Comparison of ENCODE assay signal across 17 cellular contexts in the genomic region with DNA sequence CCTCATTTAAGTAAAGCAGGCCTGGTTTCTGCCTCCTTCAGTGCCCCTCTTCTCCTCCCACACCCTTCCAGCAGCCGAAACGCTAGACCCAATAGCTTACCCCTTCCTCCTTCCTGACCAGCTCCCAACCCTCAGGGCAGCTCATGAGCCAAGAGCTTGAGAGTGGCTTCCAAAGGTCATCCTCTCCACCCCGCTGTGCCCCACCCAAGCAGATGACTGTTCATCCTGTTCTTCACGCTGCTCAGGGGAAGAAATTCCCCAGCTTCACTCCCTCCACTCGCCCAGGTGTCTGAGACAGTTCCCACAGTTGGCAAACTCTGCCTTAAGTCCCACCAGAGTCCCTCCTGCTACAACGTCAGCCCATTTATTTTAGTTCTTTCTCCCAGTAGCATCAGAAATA. TPM values are rescaled to one million over a fixed set of nuclear protein-coding genes. Genes with fewer than 3 reads are reported as not detected.
A peak's percentile ranks its signal among the peaks of the same experiment; 100 is the strongest.
DNase-seq lines count a peak whose midpoint lies in the region; ATAC-seq, FAIRE-seq and TF ChIP-seq lines count a peak whose summit lies in the region.
"Had no signal": no experiment of that assay in that cellular context is flagged by ENCODE, and none has a peak within 500 bp of the region (broad histone marks: within the 10 kb centered on the region; RNA-seq: fewer than 3 reads in every experiment).

No MANE protein-coding gene starts in this region.

- TF ChIP-seq CTCF in SK-N-SH (IDR thresholded peaks at IDR 0.05) = no peak
- TF ChIP-seq CTCF in K562 (IDR thresholded peaks at IDR 0.05 in 2 of 3, conservative IDR thresholded peaks at IDR 0.05 in 1 of 3; ENCODE audit: insufficient read depth in 2 of 3, low read depth in 1 of 3, low read length in 3 of 3) = no peak
- TF ChIP-seq CTCF in transverse colon (IDR thresholded peaks at IDR 0.05) = no peak
- no peak for TF ChIP-seq CTCF in esophagus muscularis mucosa (IDR thresholded peaks at IDR 0.05)

- peak; percentile 61 for FAIRE-seq in K562 (lab: Jason Lieb, UNC)
- FAIRE-seq: A204.1 had no signal

- H3K4me2 ChIP-seq in SK-N-SH = no peak overlapping the region
- H3K4me2 ChIP-seq in K562 (ENCODE audit: insufficient read depth, low read length) = peak overlapping the region; percentile 13; the same call in 1 of the 2 replicates

- no peak for DNase-seq in SK-N-SH
- DNase-seq in K562 (ENCODE audit: extremely low read depth in 1 of 4, low spot score in 3 of 4) = peak in 1 of 4 experiments; percentile 42
- DNase-seq in islet precursor cell = peak; percentile 62
- DNase-seq in transverse colon = peak; percentile 83
- DNase-seq in 8988T = no peak
- no peak for DNase-seq in esophagus muscularis mucosa (ENCODE audit: extremely low spot score)
- DNase-seq in NCI-H2081 treated with DMSO at 0.1 percent for 48 hours (lab: John Stamatoyannopoulos, UW) = no peak
- DNase-seq: activated CD4-positive, alpha-beta T cell treated with anti-CD3 and anti-CD28 coated beads for 36 hours; activated T-cell treated with anti-CD3 and anti-CD28 coated beads, Interleukin-2, amount 50 U/mL, for 24 hours; adrenal gland; heart right ventricle; stimulated activated CD4-positive, alpha-beta T cell treated with anti-CD3 and anti-CD28 coated beads, Interleukin-15, amount 100 ng/mL, for 24 hours had no signal

- H3K4me3 ChIP-seq in SK-N-SH (ENCODE audit: low read depth in 2 of 2, low read length in 1 of 2) = no peak overlapping the region
- H3K4me3 ChIP-seq in K562 = no peak overlapping the region
- no peak overlapping the region for H3K4me3 ChIP-seq in transverse colon
- H3K4me3 ChIP-seq in esophagus muscularis mucosa = no peak overlapping the region
- H3K4me3 ChIP-seq: adrenal gland, heart right ventricle, lung, tibial nerve had no signal

- TF ChIP-seq RAD21 in SK-N-SH (IDR thresholded peaks at IDR 0.05; ENCODE audit: low read length) (no peak), K562 (CRISPR knock-in tag; conservative IDR thresholded peaks at IDR 0.05 in 1 of 2, IDR thresholded peaks at IDR 0.05 in 1 of 2) (no peak)

- no peaks in the 10 kb centered on the region for H3K36me3 ChIP-seq in SK-N-SH (replicated peaks in 1 of 2; ENCODE audit: control insufficient read depth in 1 of 2, insufficient read depth in 2 of 2, low read length in 1 of 2)
- no peaks in the 10 kb centered on the region for H3K36me3 ChIP-seq in K562 (ENCODE audit: control insufficient read depth, insufficient read depth, low read length)
- H3K36me3 ChIP-seq in transverse colon = no peaks in the 10 kb centered on the region
- no peaks in the 10 kb centered on the region for H3K36me3 ChIP-seq in esophagus muscularis mucosa
- H3K36me3 ChIP-seq: adrenal gland, heart right ventricle, tibial nerve had no signal

- H3F3A ChIP-seq in SK-N-SH (replicated peaks; ENCODE audit: insufficient read depth) = peaks cover 11% of the 10 kb centered on the region

- no peak overlapping the region for H3K9ac ChIP-seq in SK-N-SH
- H3K9ac ChIP-seq in K562 (ENCODE audit: insufficient read depth in 1 of 2, low read depth in 2 of 2, low read length in 2 of 2) = peak overlapping the region in 1 of 2 experiments; percentile 77; a peak in 1 of 4 replicates

- intact Hi-C loops in K562 (cut with micrococcal nuclease) (no loop called here), transverse colon (cut with DNase I; ENCODE audit: low total_unique reads) (no loop called here), esophagus muscularis mucosa (cut with DNase I) (no loop called here)

- ATAC-seq in SK-N-SH treated with all-trans-retinoic acid at 6 μM for 48 hours (no peak), K562 (peak; percentile 10; the same call in 1 of the 3 replicates)
- ATAC-seq: activated CD4-positive, alpha-beta T cell treated with anti-CD3 and anti-CD28 coated beads for 36 hours had no signal

- in situ Hi-C loops in K562 (cut with MboI) (loop anchor here (5.0 kb wide), 1 partner anchor 107 kb away; no protein-coding TSS in a partner anchor), transverse colon (cut with MboI; ENCODE audit: low pct_ligation_motif_present in 1 of 4, low pct_unique_long_range_greater_than_20kb in 1 of 4, low sequenced_read_pairs in 3 of 4) (loop anchor here in 2 of 4 donors (5.0 kb wide), 2 partner anchors 107 to 112 kb away; no protein-coding TSS in a partner anchor)

- peaks cover 0 to 26% of the 10 kb centered on the region in 2 experiments; a peak in 1 of 4 replicates for H3K4me1 ChIP-seq in SK-N-SH (ENCODE audit: control insufficient read depth in 1 of 2, insufficient read depth in 2 of 2, low read depth in 1 of 2, low read length in 1 of 2)
- H3K4me1 ChIP-seq in K562 (replicated peaks in 1 of 2; ENCODE audit: control insufficient read depth in 2 of 2, insufficient read depth in 2 of 2, low read length in 2 of 2) = peaks cover 6 to 24% of the 10 kb centered on the region in 2 experiments; a peak in 4 of 5 replicates
- H3K4me1 ChIP-seq in transverse colon = peaks cover 2 to 31% (median 21%) of the 10 kb centered on the region in 4 donors
- H3K4me1 ChIP-seq in esophagus muscularis mucosa = peaks cover 7 to 27% (median 21%) of the 10 kb centered on the region in 4 donors

- no TSS peak for BruUV-seq in K562 (replicated peaks; lab: Mats Ljungman, UMichigan)

- TF ChIP-seq POLR2A in K562 (conservative IDR thresholded peaks at IDR 0.05) (no peak), transverse colon (IDR thresholded peaks at IDR 0.05) (peak; percentile 44), esophagus muscularis mucosa (IDR thresholded peaks at IDR 0.05; ENCODE audit: low read depth) (no peak)

- H3K79me2 ChIP-seq in SK-N-SH (ENCODE audit: insufficient read depth) (no peaks in the 10 kb centered on the region), K562 (ENCODE audit: control insufficient read depth, insufficient read depth, low read length) (no peaks in the 10 kb centered on the region)

- peak overlapping the region; percentile 30; the same call in 1 of the 2 replicates for H2AFZ ChIP-seq in SK-N-SH (ENCODE audit: low read depth)
- H2AFZ ChIP-seq in K562 (ENCODE audit: low read depth, low read length) = peak overlapping the region; percentile 61

- H4K20me1 ChIP-seq in SK-N-SH (ENCODE audit: insufficient read depth) (no peaks in the 10 kb centered on the region), K562 (replicated peaks; ENCODE audit: control insufficient read depth, insufficient read depth, low read length) (no peaks in the 10 kb centered on the region)

- H3K9me3 ChIP-seq in SK-N-SH (no peaks in the 10 kb centered on the region), K562 (replicated peaks; ENCODE audit: control insufficient read depth, insufficient read depth, low read depth, low read length) (no peaks in the 10 kb centered on the region), transverse colon (no peaks in the 10 kb centered on the region), esophagus muscularis mucosa (no peaks in the 10 kb centered on the region)
- H3K9me3 ChIP-seq: adrenal gland, heart right ventricle, tibial nerve had no signal

- CTCF ChIA-PET in SK-N-SH (lab: Yijun Ruan, JAX) (interaction anchor here (0.6 to 15.3 kb wide), 14 partner anchors 10 to 284 kb away, joined by 3 to 513 read pairs (median 6); partner anchors contain the start of gene FAM131C), K562 (lab: Yijun Ruan, JAX; ENCODE audit: low intra/inter-chr PET ratio) (interaction anchor here (2.2 to 7.5 kb wide), 2 partner anchors 109 to 180 kb away, joined by 14 to 208 read pairs; no protein-coding TSS in a partner anchor)

- no peaks in the 10 kb centered on the region for H3K9me1 ChIP-seq in K562 (ENCODE audit: control insufficient read depth, insufficient read depth, low read length)

- WGBS in SK-N-SH (ENCODE audit: low lambda C conversion rate) = 79% methylated on average over 6 of the region's 6 CpGs
- WGBS in K562 (ENCODE audit: insufficient coverage, low coverage, missing lambda C conversion rate) = 7% methylated on average over 6 of the region's 6 CpGs
- 28 to 35% methylated on average over 4 to 6 of the region's 6 CpGs for WGBS in transverse colon (ENCODE audit: low coverage in 1 of 2), 2 donors
- WGBS in esophagus muscularis mucosa = 56% methylated on average over 6 of the region's 6 CpGs

- H3K9me2 ChIP-seq in SK-N-SH = no peaks in the 10 kb centered on the region

- POLR2A ChIA-PET in SK-N-SH (lab: Yijun Ruan, JAX) (interaction anchor here (1.0 to 2.2 kb wide), 2 partner anchors 35 to 110 kb away, joined by 3 to 12 read pairs; no protein-coding TSS in a partner anchor), K562 (lab: Yijun Ruan, JAX) (interaction anchor here (0.7 kb wide), 1 partner anchor 89 kb away, joined by 4 read pairs; no protein-coding TSS in a partner anchor)

- H3K27ac ChIP-seq in SK-N-SH (ENCODE audit: low read depth in 2 of 2, low read length in 1 of 2) = no peak overlapping the region
- H3K27ac ChIP-seq in K562 (ENCODE audit: extremely low read depth, low read depth, low read length) = no peak overlapping the region
- peak overlapping the region; percentile 53 to 74 (median 68) for H3K27ac ChIP-seq in transverse colon
- peak overlapping the region in 1 of 4 donors; percentile 1 for H3K27ac ChIP-seq in esophagus muscularis mucosa (replicated peaks in 1 of 4)
- H3K27ac ChIP-seq: heart right ventricle, HL-60 had no signal

- H3K27me3 ChIP-seq in SK-N-SH (ENCODE audit: insufficient read depth) (no peaks in the 10 kb centered on the region), K562 (ENCODE audit: control insufficient read depth in 2 of 2, insufficient read depth in 2 of 2, low read length in 2 of 2) (no peaks in the 10 kb centered on the region), transverse colon (no peaks in the 10 kb centered on the region), esophagus muscularis mucosa (no peaks in the 10 kb centered on the region)
- H3K27me3 ChIP-seq: adrenal gland, heart right ventricle, tibial nerve had no signal

- TF ChIP-seq EP300 in SK-N-SH (IDR thresholded peaks at IDR 0.05; ENCODE audit: borderline replicate concordance in 1 of 2, low read depth in 1 of 2, low read length in 1 of 2) = no peak
- no peak for TF ChIP-seq EP300 in K562 (IDR thresholded peaks at IDR 0.05; ENCODE audit: low read length)
- no peak for TF ChIP-seq EP300 in transverse colon (IDR thresholded peaks at IDR 0.05; ENCODE audit: low read depth)
- no peak for TF ChIP-seq EP300 in esophagus muscularis mucosa (IDR thresholded peaks at IDR 0.05)

RNA-seq across cellular contexts. Expression of gene ARHGEF19, which starts 23.4 kb away (rescaled TPM):
- 11.5 and 11.8 TPM in 2 replicates for polyA plus RNA-seq in SK-N-SH (2012; rRNA removed)
- polyA plus RNA-seq in SK-N-SH (2012; cell fraction: cytosol; rRNA removed) = 3.7 and 6.1 TPM in 2 replicates
- 29.3 and 39.8 TPM in 2 replicates for polyA plus RNA-seq in SK-N-SH (2012; cell fraction: nucleus; rRNA removed)
- 15.4 and 51.0 TPM in 2 replicates for total RNA-seq in K562 (2011; cell fraction: chromatin; rRNA removed; ENCODE audit: low replicate concordance)
- 25.4 and 38.4 TPM in 2 replicates for total RNA-seq in K562 (2011; cell fraction: nucleolus; rRNA removed)
- total RNA-seq in K562 (2011; cell fraction: nucleoplasm; rRNA removed) = 20.2 and 22.1 TPM in 2 replicates
- total RNA-seq in K562 (2014; rRNA removed) = 6.3 and 7.0 TPM in 2 replicates
- 2.7 and 4.3 TPM in 2 replicates for total RNA-seq in K562 (2014; rRNA removed; fragmentation: Illumina TruSeq; extraction: Trizol)
- 5.2 and 6.0 TPM in 2 replicates for total RNA-seq in K562 (2015; rRNA removed; fragmentation: Illumina TruSeq; extraction: Trizol)
- total RNA-seq in K562 (2021) = 11.2 and 15.1 TPM in 2 replicates
- polyA plus RNA-seq in K562 (2011; rRNA removed) = 21.0 and 33.1 TPM in 2 replicates
- polyA plus RNA-seq in K562 (2011; cell fraction: cytosol; rRNA removed) = 31.5 and 39.3 TPM in 2 replicates
- 84.8 and 93.8 TPM in 2 replicates for polyA plus RNA-seq in K562 (2011; cell fraction: nucleus; rRNA removed)
- 14.3 and 15.2 TPM in 2 replicates for polyA plus RNA-seq in K562 (2012)
- 4.4 and 10.8 TPM in 2 replicates for polyA plus RNA-seq in K562 (2014; fragmentation: Illumina TruSeq; extraction: Trizol)
- polyA plus RNA-seq in K562 (2014; fragmentation: Nextera tagmentation; extraction: Ambion mirVana) = 1 to 10 TPM in 1 of 2 experiments, under 1 TPM in 1; 0.73 to 1.1 TPM
- 14.8 and 17.1 TPM in 2 replicates for polyA plus RNA-seq in K562 (2014; rRNA removed)
- polyA minus RNA-seq in K562 (2011; rRNA and poly(A)+ RNA removed) = 7.3 and 9.1 TPM in 2 replicates
- polyA minus RNA-seq in K562 (2011; cell fraction: cytosol; rRNA and poly(A)+ RNA removed) = 9.3 and 17.2 TPM in 2 replicates
- polyA minus RNA-seq in K562 (2011; cell fraction: nucleus; rRNA and poly(A)+ RNA removed) = 17.2 and 21.5 TPM in 2 replicates
- 10 to 100 TPM in 2 of 4 donors, 1 to 10 TPM in 2; 5.7 to 46.8 (median 10.8) TPM for total RNA-seq in transverse colon
- total RNA-seq in esophagus muscularis mucosa = 1 to 10 TPM; 3.3 to 4.6 (median 3.9) TPM

RNA-seq across cellular contexts. Expression of gene EPHA2, which starts 33.1 kb away (rescaled TPM):
- polyA plus RNA-seq in SK-N-SH (2012; rRNA removed) (82.2 and 126 TPM in 2 replicates), K562 (2011; rRNA removed) (0.16 and 0.17 TPM in 2 replicates), K562 (2014; fragmentation: Illumina TruSeq; extraction: Trizol) (0.07 and 0.12 TPM in 2 replicates), K562 (2014; fragmentation: Nextera tagmentation; extraction: Ambion mirVana) (not detected), K562 (2014; rRNA removed) (0.05 TPM in 2 replicates)
- polyA plus RNA-seq in SK-N-SH (2012; cell fraction: cytosol; rRNA removed) = 47.2 and 71.1 TPM in 2 replicates
- polyA plus RNA-seq in SK-N-SH (2012; cell fraction: nucleus; rRNA removed) = 164 and 170 TPM in 2 replicates
- total RNA-seq in K562 (2011; cell fraction: chromatin; rRNA removed; ENCODE audit: low replicate concordance) = 0.55 and 1.5 TPM in 2 replicates
- 0.79 and 1.2 TPM in 2 replicates for total RNA-seq in K562 (2011; cell fraction: nucleolus; rRNA removed)
- total RNA-seq in K562 (2011; cell fraction: nucleoplasm; rRNA removed) = 0.15 and 0.23 TPM in 2 replicates
- total RNA-seq in K562 (2014; rRNA removed) (not detected in 2 replicates), K562 (2014; rRNA removed; fragmentation: Illumina TruSeq; extraction: Trizol) (0.04 and 0.06 TPM in 2 replicates), K562 (2015; rRNA removed; fragmentation: Illumina TruSeq; extraction: Trizol) (not detected in 2 replicates), K562 (2021) (0.36 and 0.40 TPM in 2 replicates), transverse colon (10 to 100 TPM in 3 of 4 donors, 1 to 10 TPM in 1; 2.6 to 68.8 (median 30.5) TPM), esophagus muscularis mucosa (10 to 100 TPM in 2 of 4 donors, 1 to 10 TPM in 2; 5.8 to 15.7 (median 11.3) TPM)
- polyA plus RNA-seq in K562 (2011; cell fraction: cytosol; rRNA removed) = 0.09 and 0.70 TPM in 2 replicates
- 0.24 and 0.92 TPM in 2 replicates for polyA plus RNA-seq in K562 (2011; cell fraction: nucleus; rRNA removed)
- polyA plus RNA-seq in K562 (2012) = 0.07 and 0.09 TPM in 2 replicates
- 0.15 and 0.28 TPM in 2 replicates for polyA minus RNA-seq in K562 (2011; rRNA and poly(A)+ RNA removed)
- polyA minus RNA-seq in K562 (2011; cell fraction: cytosol; rRNA and poly(A)+ RNA removed) = 1.7 and 2.2 TPM in 2 replicates
- polyA minus RNA-seq in K562 (2011; cell fraction: nucleus; rRNA and poly(A)+ RNA removed) = 0.33 and 0.81 TPM in 2 replicates

RNA-seq across cellular contexts. Expression of gene CPLANE2, which starts 48.0 kb away (rescaled TPM):
- polyA plus RNA-seq in SK-N-SH (2012; rRNA removed) (6.5 and 8.6 TPM in 2 replicates), K562 (2011; rRNA removed) (10.9 and 15.9 TPM in 2 replicates), K562 (2014; fragmentation: Illumina TruSeq; extraction: Trizol) (8.1 and 13.6 TPM in 2 replicates), K562 (2014; fragmentation: Nextera tagmentation; extraction: Ambion mirVana) (under 1 TPM; 0.17 to 0.32 TPM), K562 (2014; rRNA removed) (10.3 and 15.5 TPM in 2 replicates)
- 2.9 and 5.8 TPM in 2 replicates for polyA plus RNA-seq in SK-N-SH (2012; cell fraction: cytosol; rRNA removed)
- polyA plus RNA-seq in SK-N-SH (2012; cell fraction: nucleus; rRNA removed) = 11.7 and 12.6 TPM in 2 replicates
- total RNA-seq in K562 (2011; cell fraction: chromatin; rRNA removed; ENCODE audit: low replicate concordance) = 6.0 and 32.3 TPM in 2 replicates
- total RNA-seq in K562 (2011; cell fraction: nucleolus; rRNA removed) = 25.7 and 37.9 TPM in 2 replicates
- total RNA-seq in K562 (2011; cell fraction: nucleoplasm; rRNA removed) = 15.3 and 20.1 TPM in 2 replicates
- total RNA-seq in K562 (2014; rRNA removed) (19.9 and 27.8 TPM in 2 replicates), K562 (2014; rRNA removed; fragmentation: Illumina TruSeq; extraction: Trizol) (3.3 and 3.7 TPM in 2 replicates), K562 (2015; rRNA removed; fragmentation: Illumina TruSeq; extraction: Trizol) (8.0 and 8.3 TPM in 2 replicates), K562 (2021) (17.8 and 20.9 TPM in 2 replicates), transverse colon (10 to 100 TPM in 1 of 4 donors, 1 to 10 TPM in 2, under 1 TPM in 1; 0.60 to 12.3 (median 4.3) TPM), esophagus muscularis mucosa (10 to 100 TPM in 2 of 4 donors, 1 to 10 TPM in 2; 7.5 to 26.0 (median 12.2) TPM)
- 14.2 and 28.7 TPM in 2 replicates for polyA plus RNA-seq in K562 (2011; cell fraction: cytosol; rRNA removed)
- 22.8 and 30.9 TPM in 2 replicates for polyA plus RNA-seq in K562 (2011; cell fraction: nucleus; rRNA removed)
- 16.0 and 21.8 TPM in 2 replicates for polyA plus RNA-seq in K562 (2012)
- polyA minus RNA-seq in K562 (2011; rRNA and poly(A)+ RNA removed) = 11.8 and 19.8 TPM in 2 replicates
- polyA minus RNA-seq in K562 (2011; cell fraction: cytosol; rRNA and poly(A)+ RNA removed) = 18.6 and 24.7 TPM in 2 replicates
- 21.7 and 22.7 TPM in 2 replicates for polyA minus RNA-seq in K562 (2011; cell fraction: nucleus; rRNA and poly(A)+ RNA removed)

Comparison
In these comparisons a context has a peak if more than half of its experiments do, and no peak if none do; other contexts are left out.
1. DNase-seq: peak in islet precursor cell (single experiment) and transverse colon (single experiment); none in SK-N-SH (single experiment), 8988T (single experiment), esophagus muscularis mucosa (single experiment) and NCI-H2081 treated with DMSO at 0.1 percent for 48 hours (single experiment).
2. H3K27ac ChIP-seq: peak in transverse colon (4 of 4); none in SK-N-SH (0 of 2) and K562 (single experiment).